In genomic region chr1:55831759-55832158, GRCh38 we compare ENCODE assay signal across 5 cellular contexts.
"Had no signal": no experiment of that assay in that cellular context is flagged by ENCODE, and none has a peak within 500 bp of the region (broad histone marks: within the 10 kb centered on the region; RNA-seq: fewer than 3 reads in every experiment).

No MANE protein-coding gene starts in this region.

- H3K27ac Mint-ChIP-seq: GM23338, H9 had no signal

- H3K4me2 ChIP-seq: GM23338 had no signal

- H3K4me3 Mint-ChIP-seq: GM23338, H9 had no signal

- H3K4me3 ChIP-seq: GM23338 had no signal

- DNase-seq: H9, HCEC 1CT, KBM-7 had no signal

- ATAC-seq: GM23338, HepG2 had no signal

- H3K9me3 Mint-ChIP-seq: GM23338, H9 had no signal

- H2AFZ ChIP-seq: GM23338 had no signal
